In the genomic region with DNA sequence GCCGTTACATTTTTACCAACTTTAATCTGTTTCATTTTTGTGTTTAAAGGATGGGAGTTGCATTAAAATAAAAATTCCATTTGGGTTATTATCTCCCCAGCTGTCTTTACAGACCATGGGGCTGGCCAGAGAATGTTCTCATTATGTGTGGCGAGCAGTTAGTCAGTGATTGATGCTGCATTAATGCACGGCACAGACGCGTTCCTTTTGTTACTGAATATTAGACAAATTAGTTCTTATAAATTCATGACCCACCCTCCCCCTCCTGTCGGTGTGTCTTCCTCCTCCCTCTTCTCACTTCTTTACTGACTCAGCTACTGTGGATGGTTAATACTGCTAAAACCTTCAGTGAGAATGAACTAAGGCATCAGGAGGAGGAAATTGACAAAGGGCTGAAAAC, we compare ENCODE assay signal across 27 cellular contexts.
DNase-seq lines count a peak whose midpoint lies in the region; ATAC-seq and TF ChIP-seq lines count a peak whose summit lies in the region.
"Had no signal": no experiment of that assay in that cellular context is flagged by ENCODE, and none has a peak within 500 bp of the region (broad histone marks: within the 10 kb centered on the region; RNA-seq: fewer than 3 reads in every experiment).

No MANE protein-coding gene starts in this region.

- H3K4me3 ChIP-seq in testis = no peak overlapping the region
- H3K4me3 ChIP-seq: cardiac muscle cell, SJSA1, spleen, upper lobe of left lung had no signal

- ATAC-seq in HG03342 (IDR thresholded peaks at IDR 0.05; ENCODE audit: unreplicated experiment) (no peak), Right ventricle myocardium inferior (no peak)
- no peak for ATAC-seq in activated naive CD4-positive, alpha-beta T cell treated with anti-CD3 and anti-CD28 coated beads, Interleukin-2, amount 50 U/mL, for 72 hours
- ATAC-seq: activated T-helper 17 cell treated with anti-CD3 and anti-CD28 coated beads, Interleukin-2, amount 50 U/mL, for 72 hours; naive thymus-derived CD8-positive, alpha-beta T cell; Panc1; stimulated activated naive CD8-positive, alpha-beta T cell treated with anti-CD3 and anti-CD28 coated beads, Interleukin-15, amount 100 ng/mL, for 72 hours had no signal

- H3K36me3 ChIP-seq in testis (ENCODE audit: low read depth, missing control alignments) = no peaks in the 10 kb centered on the region
- H3K36me3 ChIP-seq: cardiac muscle cell, SJSA1, spleen, upper lobe of left lung had no signal

- no peaks in the 10 kb centered on the region for H3K4me1 ChIP-seq in testis
- H3K4me1 ChIP-seq: SJSA1, spleen, upper lobe of left lung had no signal

- WGBS in testis, 2 donors = 15 to 18% methylated on average over 6 of the region's 6 CpGs

- TF ChIP-seq CTCF in testis (IDR thresholded peaks at IDR 0.05) = no peak

- no peaks in the 10 kb centered on the region for H3K9me3 Mint-ChIP-seq in activated naive CD4-positive, alpha-beta T cell treated with anti-CD3 and anti-CD28 coated beads, Interleukin-2, amount 50 U/mL, for 72 hours
- H3K9me3 Mint-ChIP-seq: activated CD4-positive, alpha-beta T cell treated with anti-CD3 and anti-CD28 coated beads, Interleukin-2, amount 10 ng/mL, durations not matched to agents 7 days and 5 days; activated T-helper 17 cell treated with anti-CD3 and anti-CD28 coated beads, Interleukin-2, amount 50 U/mL, for 72 hours; memory B cell; stimulated activated naive CD8-positive, alpha-beta T cell treated with anti-CD3 and anti-CD28 coated beads, Interleukin-15, amount 100 ng/mL, for 72 hours; T-helper 1 cell treated with Interleukin-12 subunit alpha and Interleukin-12 subunit beta and Interleukin-4 antibody, amounts not matched to agents 30 μg/mL and 1 μg/mL, for 36 hours had no signal

- H3K9me3 ChIP-seq in testis = no peaks in the 10 kb centered on the region
- H3K9me3 ChIP-seq: SJSA1, upper lobe of left lung had no signal

- no peak overlapping the region for H3K27ac Mint-ChIP-seq in activated naive CD4-positive, alpha-beta T cell treated with anti-CD3 and anti-CD28 coated beads, Interleukin-2, amount 50 U/mL, for 72 hours
- H3K27ac Mint-ChIP-seq: activated CD4-positive, alpha-beta T cell treated with anti-CD3 and anti-CD28 coated beads, Interleukin-2, amount 10 ng/mL, durations not matched to agents 7 days and 5 days; activated naive CD8-positive, alpha-beta T cell treated with anti-CD3 and anti-CD28 coated beads, Interleukin-2, amount 10 ng/mL, durations not matched to agents 7 days and 5 days; activated T-helper 17 cell treated with anti-CD3 and anti-CD28 coated beads, Interleukin-2, amount 50 U/mL, for 72 hours; memory B cell; naive thymus-derived CD8-positive, alpha-beta T cell; stimulated activated naive CD8-positive, alpha-beta T cell treated with anti-CD3 and anti-CD28 coated beads, Interleukin-15, amount 100 ng/mL, for 72 hours; T-helper 1 cell treated with Interleukin-12 subunit alpha and Interleukin-12 subunit beta and Interleukin-4 antibody, amounts not matched to agents 30 μg/mL and 1 μg/mL, for 36 hours had no signal

- no peaks in the 10 kb centered on the region for H3K36me3 Mint-ChIP-seq in activated naive CD4-positive, alpha-beta T cell treated with anti-CD3 and anti-CD28 coated beads, Interleukin-2, amount 50 U/mL, for 72 hours
- H3K36me3 Mint-ChIP-seq: activated naive CD8-positive, alpha-beta T cell treated with anti-CD3 and anti-CD28 coated beads, Interleukin-2, amount 10 ng/mL, durations not matched to agents 7 days and 5 days; memory B cell; naive thymus-derived CD8-positive, alpha-beta T cell had no signal

- H3K27ac ChIP-seq in testis = no peak overlapping the region
- H3K27ac ChIP-seq: cardiac muscle cell, SJSA1, spleen, upper lobe of left lung had no signal

- H3K27me3 ChIP-seq in testis = no peaks in the 10 kb centered on the region
- H3K27me3 ChIP-seq: cardiac muscle cell, spleen, upper lobe of left lung had no signal

- DNase-seq in NCI-H146 (lab: John Stamatoyannopoulos, UW) = peak; percentile 61
- DNase-seq in RPMI7951 (ENCODE audit: low read depth) = peak; percentile 1
- DNase-seq in inferior parietal cortex (ENCODE audit: extremely low spot score) = peak; percentile 58
- peak in 6 of 10 donors; percentile 8 to 60 (median 30) for DNase-seq in posterior cingulate gyrus
- DNase-seq in Right ventricle myocardium inferior (ENCODE audit: missing footprints) = no peak
- DNase-seq in testis = no peak
- no peak for DNase-seq in activated naive CD4-positive, alpha-beta T cell treated with anti-CD3 and anti-CD28 coated beads, Interleukin-2, amount 50 U/mL, for 72 hours (ENCODE audit: low spot score in 2 of 2)
- DNase-seq: activated CD4-positive, alpha-beta T cell treated with anti-CD3 and anti-CD28 coated beads, Interleukin-2, amount 10 ng/mL, durations not matched to agents 7 days and 5 days; activated naive CD8-positive, alpha-beta T cell treated with anti-CD3 and anti-CD28 coated beads, Interleukin-2, amount 10 ng/mL, durations not matched to agents 7 days and 5 days; DMS79; foreskin fibroblast; H7; naive thymus-derived CD8-positive, alpha-beta T cell; NCI-H1436 treated with DMSO at 0.1 percent for 48 hours; NCI-H226; NK-92 treated with Interleukin-12 subunit alpha and Interleukin-12 subunit beta, amount 100 ng/mL, for 24 hours; spleen; stimulated activated CD4-positive, alpha-beta T cell treated with anti-CD3 and anti-CD28 coated beads, Interleukin-4, amount 100 ng/mL, for 24 hours; stimulated activated naive CD8-positive, alpha-beta T cell treated with anti-CD3 and anti-CD28 coated beads, Interleukin-15, amount 100 ng/mL, for 72 hours; upper lobe of left lung had no signal

- no peak for TF ChIP-seq POLR2A in testis (IDR thresholded peaks at IDR 0.05)

- intact Hi-C loops in posterior cingulate gyrus (cut with DNase I) (no loop called here), Right ventricle myocardium inferior (cut with DNase I) (no loop called here), testis (cut with DNase I; ENCODE audit: low total_unique reads) (no loop called here)

Comparison
In these comparisons a context has a peak if more than half of its experiments do, and no peak if none do; other contexts are left out.
1. DNase-seq: peak in NCI-H146 (single experiment), RPMI7951 (single experiment), inferior parietal cortex (single experiment) and posterior cingulate gyrus (6 of 10); none in Right ventricle myocardium inferior (single experiment), testis (single experiment) and activated naive CD4-positive, alpha-beta T cell treated with anti-CD3 and anti-CD28 coated beads, Interleukin-2, amount 50 U/mL, for 72 hours (0 of 2).